Comparison of ENCODE assay signal across 1 cellular context in the genomic region with DNA sequence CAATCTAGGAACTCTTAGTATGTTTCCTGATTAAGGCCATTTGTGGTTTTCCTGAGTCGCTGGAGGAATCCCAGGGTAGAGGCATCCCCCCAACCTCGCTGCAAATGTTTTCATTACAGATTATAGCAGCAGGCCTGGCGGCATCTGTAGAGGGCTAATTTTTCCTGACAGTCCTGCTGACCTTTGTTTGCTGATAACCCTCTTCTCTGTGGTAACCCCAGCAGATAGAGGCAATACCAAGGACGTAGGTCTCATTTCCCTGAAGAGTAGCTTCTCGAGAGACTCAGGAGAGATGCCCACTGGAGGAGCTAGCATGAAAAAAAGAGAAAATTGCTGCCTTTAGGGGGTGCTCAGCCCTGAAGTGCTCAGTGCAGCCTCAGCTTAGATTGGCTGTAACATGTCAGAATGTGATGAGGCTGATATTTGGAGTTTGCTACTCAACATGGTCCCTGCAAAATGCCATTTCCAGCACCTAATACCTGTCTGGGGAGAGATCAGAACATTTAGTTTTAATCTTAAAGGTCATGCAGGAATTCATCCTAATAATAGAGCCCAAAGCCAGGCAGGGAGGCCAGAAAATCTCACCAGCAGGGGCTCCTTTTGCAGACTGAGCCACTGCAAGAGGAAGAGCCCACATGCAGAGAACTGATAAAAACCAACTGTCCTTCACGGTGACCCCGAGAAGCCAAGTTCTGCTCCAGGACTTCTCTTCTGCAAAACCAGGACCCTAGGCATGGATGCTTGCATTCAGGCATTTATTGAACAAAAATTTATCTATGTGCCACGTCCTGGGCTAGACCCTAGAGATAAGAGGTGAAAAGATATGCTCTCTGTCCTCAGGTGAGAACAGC.
TF ChIP-seq lines count a peak whose summit lies in the region.

No MANE protein-coding gene starts in this region.

TF ChIP-seq in SK-N-SH, 30 proteins besides CTCF, POLR2A, EP300 and RAD21 (continued from another document):
- TF ChIP-seq MEF2A (IDR thresholded peaks at IDR 0.05; ENCODE audit: borderline replicate concordance, low read depth) (no peak), EZH2phosphoT487 (IDR thresholded peaks at IDR 0.05; ENCODE audit: borderline replicate concordance, low read depth) (no peak), TCF12 (IDR thresholded peaks at IDR 0.05) (no peak), MXI1 (IDR thresholded peaks at IDR 0.05; ENCODE audit: low read depth, low read length) (no peak), GATA2 (CRISPR knock-in tag; IDR thresholded peaks at IDR 0.05) (no peak)
